Comparison of ENCODE assay signal across 10 cellular contexts in the genomic region with DNA sequence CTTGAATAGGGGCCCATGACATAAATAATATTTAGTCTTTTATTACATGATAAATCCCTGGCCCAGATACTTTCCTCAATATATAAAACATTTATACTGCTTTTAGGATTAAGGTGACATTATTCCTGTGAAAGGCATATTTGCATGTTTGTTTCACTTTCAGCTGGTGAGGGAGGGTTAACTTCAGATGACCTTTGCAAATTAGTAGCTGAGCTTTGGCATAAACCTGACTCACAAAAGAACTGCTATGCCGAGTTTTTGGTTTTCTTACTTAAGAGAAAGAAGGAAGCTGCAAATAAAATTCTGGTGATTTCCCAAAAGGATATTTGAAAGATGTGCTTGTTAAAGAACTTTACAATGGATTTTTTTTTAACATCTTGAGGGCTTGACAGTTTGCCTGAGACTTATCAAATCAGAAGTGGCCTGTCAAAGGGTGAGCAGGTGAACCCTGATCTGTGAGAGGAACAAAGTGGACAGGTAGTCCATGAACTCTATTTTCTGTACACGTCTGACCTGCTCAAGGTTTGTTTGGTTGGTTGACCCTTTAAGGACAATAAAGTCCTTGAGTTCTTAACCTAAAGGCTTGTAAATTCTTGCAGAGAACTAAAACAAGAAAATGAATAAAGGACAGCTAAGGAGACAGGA.
DNase-seq lines count a peak whose midpoint lies in the region; ATAC-seq lines count a peak whose summit lies in the region.
"Had no signal": no experiment of that assay in that cellular context is flagged by ENCODE, and none has a peak within 500 bp of the region (broad histone marks: within the 10 kb centered on the region; RNA-seq: fewer than 3 reads in every experiment).

No MANE protein-coding gene starts in this region.

- DNase-seq in RPMI7951 (ENCODE audit: low read depth) (peak; percentile 17), SIG-M5 treated with dmso at 0.1 percent for 504 hours (lab: John Stamatoyannopoulos, UW; ENCODE audit: unreplicated experiment) (no peak), NAMALWA (ENCODE audit: low spot score) (no peak), NCI-H2196 (lab: John Stamatoyannopoulos, UW; ENCODE audit: unreplicated experiment) (no peak), UCSD-AML1 (lab: John Stamatoyannopoulos, UW; ENCODE audit: unreplicated experiment) (no peak)
- DNase-seq: anterior cingulate cortex, PC-3 had no signal

- ATAC-seq in GM18499 (IDR thresholded peaks at IDR 0.05; ENCODE audit: insufficient read depth, unreplicated experiment) (peak; percentile 84), GM19467 (IDR thresholded peaks at IDR 0.05; ENCODE audit: unreplicated experiment) (peak; percentile 89), HG03025 (IDR thresholded peaks at IDR 0.05; ENCODE audit: low FRiP score, unreplicated experiment) (peak; percentile 91)
- ATAC-seq: PC-3 had no signal
